ENCODE assay signal across 27 cellular contexts in genomic region chr2:83155826-83156225, GRCh38.
"Had no signal": no experiment of that assay in that cellular context is flagged by ENCODE, and none has a peak within 500 bp of the region (broad histone marks: within the 10 kb centered on the region; RNA-seq: fewer than 3 reads in every experiment).

No MANE protein-coding gene starts in this region.

- H3K9me3 ChIP-seq: stomach, suprapubic skin, testis, thoracic aorta, thyroid gland, tibial artery, tibial nerve, transverse colon, upper lobe of left lung, upper lobe of right lung, uterus, vagina had no signal

- H3K27ac ChIP-seq: stomach, suprapubic skin, testis, thoracic aorta, thyroid gland, tibial artery, tibial nerve, transverse colon, upper lobe of left lung, upper lobe of right lung, uterus, vagina had no signal

- ATAC-seq: stimulated activated effector memory CD8-positive, alpha-beta T cell treated with anti-CD3 and anti-CD28 coated beads, Interleukin-12 subunit alpha, Interleukin-12 subunit beta, amount 100 ng/mL, for 72 hours; stimulated activated memory B cell treated with anti-CD40 and anti-IgM and Interleukin-4, amounts not matched to agents 10 μg/mL and 1 μg/mL and 100 μg/mL, for 72 hours; stimulated activated naive B cell treated with anti-CD40 and anti-IgM and Interleukin-4, amounts not matched to agents 10 μg/mL and 1 μg/mL and 100 μg/mL, for 72 hours; stimulated activated naive CD8-positive, alpha-beta T cell treated with anti-CD3 and anti-CD28 coated beads, Interleukin-15, amount 100 ng/mL, for 72 hours; stimulated activated naive CD8-positive, alpha-beta T cell treated with anti-CD3 and anti-CD28 coated beads, Interleukin-15, Interleukin-2, amounts not matched to agents 100 U/mL and 50 U/mL, for 24 hours; upper lobe of right lung had no signal

- H3K4me3 ChIP-seq: stomach, suprapubic skin, testis, thoracic aorta, thyroid gland, tibial artery, tibial nerve, transverse colon, upper lobe of left lung, upper lobe of right lung, uterus, vagina had no signal

- H3K27me3 ChIP-seq: stomach, suprapubic skin, testis, thyroid gland, tibial artery, tibial nerve, transverse colon, upper lobe of left lung, upper lobe of right lung, uterus, vagina had no signal

- H3K4me1 ChIP-seq: suprapubic skin, testis, thyroid gland, tibial artery, tibial nerve, transverse colon, upper lobe of left lung, upper lobe of right lung, uterus, vagina had no signal

- DNase-seq: stimulated activated CD4-positive, alpha-beta T cell treated with anti-CD3 and anti-CD28 coated beads, Interleukin-2, amount 100 ng/mL, for 48 hours; stimulated activated CD4-positive, alpha-beta T cell treated with anti-CD3 and anti-CD28 coated beads, Interleukin-4, amount 100 ng/mL, for 1 hour; stimulated activated CD4-positive, alpha-beta T cell treated with anti-CD3 and anti-CD28 coated beads, Interleukin-4, amount 100 ng/mL, for 24 hours; stimulated activated CD4-positive, alpha-beta T cell treated with anti-CD3 and anti-CD28 coated beads, Interleukin-4, amount 100 ng/mL, for 4 hours; stimulated activated CD8-positive, alpha-beta memory T cell treated with anti-CD3 and anti-CD28 coated beads, Interleukin-4, amount 100 ng/mL, for 48 hours; stimulated activated naive B cell treated with anti-CD40 and anti-IgM and Interleukin-4, amounts not matched to agents 10 μg/mL and 1 μg/mL and 100 μg/mL, for 72 hours; stimulated activated naive CD4-positive, alpha-beta T cell; stimulated activated naive CD4-positive, alpha-beta T cell treated with Interleukin-2 at 50 U/mL for 16 hours; stimulated activated naive CD8-positive, alpha-beta T cell treated with anti-CD3 and anti-CD28 coated beads, Interleukin-15, amount 100 ng/mL, for 72 hours; stimulated activated naive CD8-positive, alpha-beta T cell treated with anti-CD3 and anti-CD28 coated beads, Interleukin-15, Interleukin-2, amounts not matched to agents 100 U/mL and 50 U/mL, for 24 hours; stomach; substantia nigra; testis; thyroid gland; tibial artery; transverse colon; trophoblast cell; upper lobe of left lung; upper lobe of right lung; uterus had no signal

- H3K36me3 ChIP-seq: stomach, suprapubic skin, thoracic aorta, thyroid gland, tibial artery, tibial nerve, transverse colon, upper lobe of left lung, upper lobe of right lung, uterus, vagina had no signal

- FAIRE-seq: urothelium cell line had no signal
